Comparison of ENCODE assay signal across 10 cellular contexts in the genomic region with DNA sequence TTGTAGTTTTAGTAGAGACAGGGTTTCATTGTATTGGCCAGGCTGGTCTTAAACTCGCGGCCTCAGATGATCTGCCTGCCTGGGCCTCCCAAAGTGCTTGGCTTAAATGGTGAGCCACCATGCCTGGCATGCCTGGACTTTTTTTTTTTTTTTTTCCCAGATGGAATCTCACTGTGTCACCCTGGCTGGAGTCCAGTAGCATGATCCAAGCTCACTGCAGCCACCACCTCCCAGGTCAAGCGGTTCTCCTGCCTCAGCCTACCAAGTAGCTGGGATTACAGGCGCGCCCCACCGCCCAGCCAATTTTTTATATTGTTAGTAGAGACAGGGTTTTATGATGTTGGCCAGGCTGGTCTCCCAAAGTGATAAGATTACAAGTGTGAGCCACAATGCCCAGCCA. TPM values are rescaled to one million over a fixed set of nuclear protein-coding genes. Genes with fewer than 3 reads are reported as not detected.
DNase-seq lines count a peak whose midpoint lies in the region; ATAC-seq and TF ChIP-seq lines count a peak whose summit lies in the region.
"Had no signal": no experiment of that assay in that cellular context is flagged by ENCODE, and none has a peak within 500 bp of the region (broad histone marks: within the 10 kb centered on the region; RNA-seq: fewer than 3 reads in every experiment).

No MANE protein-coding gene starts in this region.

- H3K27me3 ChIP-seq in RWPE2 (ENCODE audit: insufficient read depth, poor library complexity, severe bottlenecking) = no peaks in the 10 kb centered on the region

- H3K9me3 ChIP-seq in RWPE2 (ENCODE audit: severe bottlenecking) = no peaks in the 10 kb centered on the region

- ATAC-seq in RWPE2 (ENCODE audit: low read depth) = peak; percentile 82
- no peak for ATAC-seq in GM21528 (IDR thresholded peaks at IDR 0.05; ENCODE audit: low FRiP score, unreplicated experiment)
- no peak for ATAC-seq in HG03139 (IDR thresholded peaks at IDR 0.05; ENCODE audit: unreplicated experiment)

- peak; percentile 72 for DNase-seq in GM04503 (ENCODE audit: low read depth)
- DNase-seq in RWPE2 (ENCODE audit: low spot score) = peak; percentile 71
- DNase-seq in fibroblast of villous mesenchyme (ENCODE audit: low read depth) = peak; percentile 82
- peak; percentile 36 for DNase-seq in skeletal muscle cell (ENCODE audit: low read depth)
- no peak for DNase-seq in AML-193 (lab: John Stamatoyannopoulos, UW)
- DNase-seq in NCI-H187 treated with DMSO at 0.1 percent for 48 hours (lab: John Stamatoyannopoulos, UW) = no peak
- DNase-seq: activated gamma-delta T cell treated with Interleukin-2 at 50 U/mL for 16 hours, NCI-H526 treated with DMSO at 0.1 percent for 48 hours had no signal

- H3K36me3 ChIP-seq in RWPE2 (ENCODE audit: low read depth) = peaks cover 33% of the 10 kb centered on the region

- no peak overlapping the region for H3K4me3 ChIP-seq in RWPE2 (ENCODE audit: severe bottlenecking)
- no peak overlapping the region for H3K4me3 ChIP-seq in fibroblast of villous mesenchyme (ENCODE audit: low read depth, low read length)
- no peak overlapping the region for H3K4me3 ChIP-seq in skeletal muscle cell (ENCODE audit: low read depth, low read length)

- H3K27ac ChIP-seq in RWPE2 (ENCODE audit: poor library complexity, severe bottlenecking) = peak overlapping the region; percentile 34

- peaks cover 5% of the 10 kb centered on the region for H3K4me1 ChIP-seq in RWPE2 (ENCODE audit: insufficient read depth, poor library complexity, severe bottlenecking)

- TF ChIP-seq CTCF in RWPE2 (IDR thresholded peaks at IDR 0.05; ENCODE audit: poor library complexity, severe bottlenecking) = no peak
- no peak for TF ChIP-seq CTCF in fibroblast of villous mesenchyme (IDR thresholded peaks at IDR 0.05; ENCODE audit: insufficient read depth, low read depth, low read length)

RNA-seq across cellular contexts. Expression of a gene that starts 8.4 kb away (rescaled TPM):
- 14.8 and 19.0 TPM in 2 replicates for total RNA-seq in fibroblast of villous mesenchyme

Comparison
In these comparisons a context has a peak if more than half of its experiments do, and no peak if none do; other contexts are left out.
1. DNase-seq: peak in GM04503 (single experiment), RWPE2 (single experiment), fibroblast of villous mesenchyme (single experiment) and skeletal muscle cell (single experiment); none in AML-193 (0 of 2) and NCI-H187 treated with DMSO at 0.1 percent for 48 hours (single experiment).